8 cellular contexts compared by ENCODE assay signal in the genomic region with DNA sequence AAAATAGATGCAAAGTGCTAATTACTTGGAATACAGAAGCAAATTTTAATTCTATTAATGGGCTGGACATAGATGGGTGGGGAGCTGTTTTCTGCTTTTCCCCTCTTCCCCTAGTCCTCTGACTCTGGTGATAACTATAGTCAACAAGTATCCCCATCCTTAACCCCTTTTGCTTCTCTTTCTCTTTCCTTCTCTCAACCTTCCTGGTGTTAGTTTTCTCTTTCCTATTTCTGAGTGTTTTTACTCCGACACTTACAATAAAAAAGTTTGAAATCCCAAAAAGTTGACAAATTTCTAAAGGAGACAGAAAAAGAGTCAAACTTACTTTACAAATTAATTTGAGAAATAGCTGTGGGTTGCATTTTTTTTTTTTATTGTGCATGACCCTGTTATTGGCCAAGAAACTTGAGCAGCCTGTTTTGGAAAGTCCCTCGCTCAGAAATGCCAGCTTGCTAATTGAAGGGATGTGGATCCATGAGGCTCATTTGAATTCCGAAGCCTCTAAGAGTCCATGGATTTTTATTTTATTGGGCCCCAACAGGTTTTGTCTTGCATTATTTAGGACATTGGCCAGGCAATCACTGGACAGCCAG. TPM values are rescaled to one million over a fixed set of nuclear protein-coding genes. Genes with fewer than 3 reads are reported as not detected.
A peak's percentile ranks its signal among the peaks of the same experiment; 100 is the strongest.
DNase-seq lines count a peak whose midpoint lies in the region; ATAC-seq and TF ChIP-seq lines count a peak whose summit lies in the region.

No MANE protein-coding gene starts in this region.

- intact Hi-C loops in adrenal gland (cut with DNase I) = no loop called here
- intact Hi-C loops in lower lobe of right lung (cut with DNase I) = no loop called here

- TF ChIP-seq CTCF in adrenal gland (IDR thresholded peaks at IDR 0.05) (no peak), lower lobe of right lung (IDR thresholded peaks at IDR 0.05) (no peak)

- H3K36me3 ChIP-seq in adrenal gland (replicated peaks in 1 of 2) = no peaks in the 10 kb centered on the region
- no peaks in the 10 kb centered on the region for H3K36me3 ChIP-seq in lower lobe of right lung
- H3K36me3 ChIP-seq in SJCRH30 = no peaks in the 10 kb centered on the region

- H3K4me1 ChIP-seq in adrenal gland (replicated peaks in 1 of 2) (peaks cover 22 to 69% of the 10 kb centered on the region in 2 donors), lower lobe of right lung (peaks cover 65% of the 10 kb centered on the region), SJCRH30 (no peaks in the 10 kb centered on the region)

- no peaks in the 10 kb centered on the region for H3K9me3 ChIP-seq in adrenal gland (replicated peaks in 1 of 3)
- H3K9me3 ChIP-seq in lower lobe of right lung = no peaks in the 10 kb centered on the region
- no peaks in the 10 kb centered on the region for H3K9me3 ChIP-seq in SJCRH30 (replicated peaks)

- ATAC-seq in lower lobe of right lung (no peak), GM21447 (IDR thresholded peaks at IDR 0.05; ENCODE audit: unreplicated experiment) (no peak)

- H3K27me3 ChIP-seq in adrenal gland (no peaks in the 10 kb centered on the region), lower lobe of right lung (ENCODE audit: low read depth) (no peaks in the 10 kb centered on the region), SJCRH30 (no peaks in the 10 kb centered on the region; the same call in 1 of the 2 replicates)

- WGBS in adrenal gland, 4 donors = 24 to 62% (median 53%) methylated on average over 3 of the region's 3 CpGs

- TF ChIP-seq POLR2A in adrenal gland (IDR thresholded peaks at IDR 0.05) = no peak

- H3K27ac ChIP-seq in adrenal gland (peak overlapping the region in 3 of 5 donors; percentile 23 to 98 (median 25)), lower lobe of right lung (peak overlapping the region; percentile 98), SJCRH30 (no peak overlapping the region)

- DNase-seq in stimulated activated naive CD4-positive, alpha-beta T cell treated with Interleukin-2 at 50 U/mL for 16 hours (lab: John Stamatoyannopoulos, UW) = peak; percentile 20
- DNase-seq in stimulated activated naive CD4-positive, alpha-beta T cell (lab: John Stamatoyannopoulos, UW) = no peak
- no peak for DNase-seq in adrenal gland
- DNase-seq in lower lobe of right lung = no peak
- DNase-seq in NCI-H2227 treated with DMSO at 0.1 percent for 48 hours (lab: John Stamatoyannopoulos, UW) = no peak
- no peak for DNase-seq in SJCRH30
- DNase-seq in activated gamma-delta T cell treated with Interleukin-2 at 50 U/mL for 16 hours = no peak

- H3K4me3 ChIP-seq in adrenal gland = peak overlapping the region in 2 of 4 donors; percentile 3 to 94
- H3K4me3 ChIP-seq in lower lobe of right lung = peak overlapping the region; percentile 93
- no peak overlapping the region for H3K4me3 ChIP-seq in SJCRH30

RNA-seq across cellular contexts. Expression of a gene that starts 2.4 kb away (rescaled TPM):
- total RNA-seq in adrenal gland (100 to 1,000 TPM in 1 of 8 donors, 10 to 100 TPM in 7; 30.4 to 236 (median 58.7) TPM), lower lobe of right lung (35.7 TPM)
- 10 to 100 TPM; 14.4 to 58.9 (median 18.6) TPM for polyA plus RNA-seq in adrenal gland
- total RNA-seq in SJCRH30 (2014; rRNA removed; shearing (Covaris generic)) = 0.48 and 0.75 TPM in 2 replicates

RNA-seq across cellular contexts. Expression of a gene that starts 40.5 kb away (rescaled TPM):
- total RNA-seq in adrenal gland = 100 to 1,000 TPM in 6 of 8 donors, 10 to 100 TPM in 2; 94.3 to 529 (median 365) TPM
- polyA plus RNA-seq in adrenal gland = 100 to 1,000 TPM; 135 to 357 (median 298) TPM
- total RNA-seq in lower lobe of right lung = 204 TPM
- total RNA-seq in SJCRH30 (2014; rRNA removed; shearing (Covaris generic)) = 0.48 and 0.95 TPM in 2 replicates

Comparison
In these comparisons a context has a peak if more than half of its experiments do, and no peak if none do; other contexts are left out.
1. RNA of a gene that starts 2.4 kb away (total RNA-seq): 30.4 to 236 TPM in adrenal gland and 35.7 TPM in lower lobe of right lung (single experiment); 0.48 to 0.75 TPM in SJCRH30; every median in the first group is over 10 times any median in the second.
2. RNA of a gene that starts 40.5 kb away (total RNA-seq): 94.3 to 529 TPM in adrenal gland and 204 TPM in lower lobe of right lung (single experiment); 0.48 to 0.95 TPM in SJCRH30; every median in the first group is over 10 times any median in the second.